8 cellular contexts compared by ENCODE assay signal in the genomic region with DNA sequence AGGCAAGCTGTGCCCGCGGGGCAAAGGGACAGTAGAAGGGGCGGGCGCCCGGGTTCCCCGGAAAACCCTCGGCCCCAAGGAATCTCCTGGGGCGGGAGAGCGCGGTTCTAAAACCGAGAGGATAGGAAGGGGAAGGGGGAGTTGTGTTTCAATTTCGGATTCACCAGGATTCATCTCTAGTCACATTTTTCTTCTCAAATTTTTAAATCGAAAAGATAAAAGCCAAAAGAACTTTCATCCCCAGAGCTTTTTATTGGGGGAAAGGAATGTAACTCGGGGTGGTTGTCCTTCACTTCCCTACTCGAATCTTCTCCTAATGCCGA. TPM values are rescaled to one million over a fixed set of nuclear protein-coding genes. Genes with fewer than 3 reads are reported as not detected.
A peak's percentile ranks its signal among the peaks of the same experiment; 100 is the strongest.
DNase-seq lines count a peak whose midpoint lies in the region; ATAC-seq and TF ChIP-seq lines count a peak whose summit lies in the region.

No MANE protein-coding gene starts in this region.

- H3K9me2 ChIP-seq in neural cell (ENCODE audit: insufficient read depth, low read length) = no peaks in the 10 kb centered on the region

- H3K4me3 ChIP-seq in AG09309 (ENCODE audit: control insufficient read depth, low read depth, low read length) (peak overlapping the region; percentile 76), KMS-11 (IDR thresholded peaks at IDR 0.05; ENCODE audit: insufficient read depth, low read depth, low read length) (no peak overlapping the region), neural cell (ENCODE audit: low read length) (peak overlapping the region; percentile 77)
- peak overlapping the region; percentile 54 for H3K4me3 ChIP-seq in effector memory CD4-positive, alpha-beta T cell (ENCODE audit: insufficient read depth, low read depth, low read length, poor library complexity, severe bottlenecking)

- H3K79me2 ChIP-seq in KMS-11 (ENCODE audit: insufficient read depth, low read depth) (no peaks in the 10 kb centered on the region), neural cell (replicated peaks; ENCODE audit: insufficient read depth, low read length) (no peaks in the 10 kb centered on the region)

- TF ChIP-seq RAD21 in neural cell (conservative IDR thresholded peaks at IDR 0.05) = no peak

- H3K4me1 ChIP-seq in KMS-11 (ENCODE audit: low read depth, poor library complexity, severe bottlenecking) = no peaks in the 10 kb centered on the region
- H3K4me1 ChIP-seq in effector memory CD4-positive, alpha-beta T cell (ENCODE audit: control insufficient read depth, insufficient read depth, low read length, poor library complexity, severe bottlenecking) = peaks cover 19% of the 10 kb centered on the region

- H3K36me3 ChIP-seq in KMS-11 (ENCODE audit: insufficient read depth) (no peaks in the 10 kb centered on the region), neural cell (ENCODE audit: insufficient read depth, low read length) (no peaks in the 10 kb centered on the region)
- H3K36me3 ChIP-seq in effector memory CD4-positive, alpha-beta T cell (ENCODE audit: control insufficient read depth, insufficient read depth, low read length) = no peaks in the 10 kb centered on the region

- H2AFZ ChIP-seq in KMS-11 (ENCODE audit: low read depth) (peak overlapping the region; percentile 71; the same call in 1 of the 2 replicates), neural cell (ENCODE audit: low read depth, low read length) (no peak overlapping the region)

- peak overlapping the region; percentile 71 for H3K4me2 ChIP-seq in KMS-11
- H3K4me2 ChIP-seq in neural cell (ENCODE audit: low read length) = no peak overlapping the region

- DNase-seq in AG09309 (ENCODE audit: low read depth) (no peak), NCI-H2107 (lab: John Stamatoyannopoulos, UW) (no peak), NCI-H2196 (lab: John Stamatoyannopoulos, UW; ENCODE audit: unreplicated experiment) (no peak)
- no peak for DNase-seq in effector memory CD4-positive, alpha-beta T cell

- H3K27ac ChIP-seq in KMS-11 (no peak overlapping the region), neural cell (ENCODE audit: low read length) (no peak overlapping the region)
- no peak overlapping the region for H3K27ac ChIP-seq in effector memory CD4-positive, alpha-beta T cell (ENCODE audit: insufficient read depth, low read length, poor library complexity, severe bottlenecking)

- H3K9ac ChIP-seq in KMS-11 = no peak overlapping the region
- H3K9ac ChIP-seq in neural cell (ENCODE audit: low read length) = no peak overlapping the region

- TF ChIP-seq CTCF in AG09309 (IDR thresholded peaks at IDR 0.05; ENCODE audit: control insufficient read depth, insufficient read depth, low read depth, low read length, missing control alignments) (no peak), KMS-11 (conservative IDR thresholded peaks at IDR 0.05; ENCODE audit: low read depth, low read length) (no peak), neural cell (IDR thresholded peaks at IDR 0.05; ENCODE audit: poor library complexity, severe bottlenecking) (no peak)

- H4K20me1 ChIP-seq in KMS-11 (ENCODE audit: insufficient read depth) (no peaks in the 10 kb centered on the region), neural cell (ENCODE audit: insufficient read depth) (no peaks in the 10 kb centered on the region)

- no peaks in the 10 kb centered on the region for H3K9me3 ChIP-seq in effector memory CD4-positive, alpha-beta T cell (ENCODE audit: control insufficient read depth, low read length)
- H3K9me3 ChIP-seq in neural cell (ENCODE audit: low read length) = no peaks in the 10 kb centered on the region

- no peak for ATAC-seq in GM18867 (IDR thresholded peaks at IDR 0.05; ENCODE audit: unreplicated experiment)
- no peak for ATAC-seq in HG02798 (IDR thresholded peaks at IDR 0.05; ENCODE audit: poor library complexity, unreplicated experiment)

- no peak for TF ChIP-seq EP300 in neural cell (conservative IDR thresholded peaks at IDR 0.05; ENCODE audit: poor library complexity, severe bottlenecking)

- H3K27me3 ChIP-seq in KMS-11 (ENCODE audit: insufficient read depth, low read depth) (peaks cover 14% of the 10 kb centered on the region), neural cell (ENCODE audit: insufficient read depth, low read depth, low read length) (peaks cover 89% of the 10 kb centered on the region)
- peaks cover 20% of the 10 kb centered on the region for H3K27me3 ChIP-seq in effector memory CD4-positive, alpha-beta T cell (replicated peaks; ENCODE audit: control insufficient read depth, insufficient read depth, low read length, poor library complexity, severe bottlenecking)

- H3F3A ChIP-seq in neural cell (ENCODE audit: insufficient read depth, low read length, poor library complexity, severe bottlenecking) = no peaks in the 10 kb centered on the region

TF ChIP-seq in neural cell, 6 proteins besides CTCF, POLR2A, EP300 and RAD21:
- TF ChIP-seq SMC3 (conservative IDR thresholded peaks at IDR 0.05; ENCODE audit: poor library complexity) = no peak
- TF ChIP-seq EZH2 (IDR thresholded peaks at IDR 0.05; ENCODE audit: borderline replicate concordance, insufficient read depth, low read length, poor library complexity, severe bottlenecking) = no peak
- no peak for TF ChIP-seq MXI1 (conservative IDR thresholded peaks at IDR 0.05; ENCODE audit: poor library complexity, severe bottlenecking)
- TF ChIP-seq, protein P1, sequence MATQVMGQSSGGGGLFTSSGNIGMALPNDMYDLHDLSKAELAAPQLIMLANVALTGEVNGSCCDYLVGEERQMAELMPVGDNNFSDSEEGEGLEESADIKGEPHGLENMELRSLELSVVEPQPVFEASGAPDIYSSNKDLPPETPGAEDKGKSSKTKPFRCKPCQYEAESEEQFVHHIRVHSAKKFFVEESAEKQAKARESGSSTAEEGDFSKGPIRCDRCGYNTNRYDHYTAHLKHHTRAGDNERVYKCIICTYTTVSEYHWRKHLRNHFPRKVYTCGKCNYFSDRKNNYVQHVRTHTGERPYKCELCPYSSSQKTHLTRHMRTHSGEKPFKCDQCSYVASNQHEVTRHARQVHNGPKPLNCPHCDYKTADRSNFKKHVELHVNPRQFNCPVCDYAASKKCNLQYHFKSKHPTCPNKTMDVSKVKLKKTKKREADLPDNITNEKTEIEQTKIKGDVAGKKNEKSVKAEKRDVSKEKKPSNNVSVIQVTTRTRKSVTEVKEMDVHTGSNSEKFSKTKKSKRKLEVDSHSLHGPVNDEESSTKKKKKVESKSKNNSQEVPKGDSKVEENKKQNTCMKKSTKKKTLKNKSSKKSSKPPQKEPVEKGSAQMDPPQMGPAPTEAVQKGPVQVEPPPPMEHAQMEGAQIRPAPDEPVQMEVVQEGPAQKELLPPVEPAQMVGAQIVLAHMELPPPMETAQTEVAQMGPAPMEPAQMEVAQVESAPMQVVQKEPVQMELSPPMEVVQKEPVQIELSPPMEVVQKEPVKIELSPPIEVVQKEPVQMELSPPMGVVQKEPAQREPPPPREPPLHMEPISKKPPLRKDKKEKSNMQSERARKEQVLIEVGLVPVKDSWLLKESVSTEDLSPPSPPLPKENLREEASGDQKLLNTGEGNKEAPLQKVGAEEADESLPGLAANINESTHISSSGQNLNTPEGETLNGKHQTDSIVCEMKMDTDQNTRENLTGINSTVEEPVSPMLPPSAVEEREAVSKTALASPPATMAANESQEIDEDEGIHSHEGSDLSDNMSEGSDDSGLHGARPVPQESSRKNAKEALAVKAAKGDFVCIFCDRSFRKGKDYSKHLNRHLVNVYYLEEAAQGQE (IDR thresholded peaks at IDR 0.05; ENCODE audit: borderline replicate concordance) = no peak
- TF ChIP-seq POLR2AphosphoS5 (IDR thresholded peaks at IDR 0.05) = no peak
- TF ChIP-seq TAF1 (IDR thresholded peaks at IDR 0.05; ENCODE audit: low read depth) = no peak

RNA-seq across cellular contexts. Expression of a gene that starts 1.4 kb away (rescaled TPM):
- polyA plus RNA-seq in neural cell = 2.5 TPM in 1 of 2 replicates, not detected in the other
- polyA minus RNA-seq in neural cell = not detected in 2 replicates
